Comparison of ENCODE assay signal across 8 cellular contexts in genomic region chr17:75763613-75764416, GRCh38. TPM values are rescaled to one million over a fixed set of nuclear protein-coding genes. Genes with fewer than 3 reads are reported as not detected.
A peak's percentile ranks its signal among the peaks of the same experiment; 100 is the strongest.
DNase-seq lines count a peak whose midpoint lies in the region; ATAC-seq and TF ChIP-seq lines count a peak whose summit lies in the region.

No MANE protein-coding gene starts in this region.

- ATAC-seq in GM21576 (IDR thresholded peaks at IDR 0.05; ENCODE audit: unreplicated experiment) = no peak

- H3K4me3 ChIP-seq in adipocyte (ENCODE audit: low read length) = peak overlapping the region; percentile 86
- peak overlapping the region; percentile 67 to 72 for H3K4me3 ChIP-seq in testis

- H3K9me3 ChIP-seq in adipocyte (ENCODE audit: control insufficient read depth, low read length) = no peaks in the 10 kb centered on the region
- H3K9me3 ChIP-seq in testis = no peaks in the 10 kb centered on the region

- H3K4me3 Mint-ChIP-seq in T-helper 2 cell treated with Interferon-gamma antibody and Interleukin-4, amounts not matched to agents 5 μg/mL and 100 μg/mL, for 36 hours = peak overlapping the region; percentile 81

- no peaks in the 10 kb centered on the region for H3K9me3 Mint-ChIP-seq in T-helper 2 cell treated with Interferon-gamma antibody and Interleukin-4, amounts not matched to agents 5 μg/mL and 100 μg/mL, for 36 hours

- 45 to 60% methylated on average over 5 to 8 of the region's 16 CpGs for WGBS in testis, 2 donors

- peak overlapping the region; percentile 88 for H3K9ac ChIP-seq in adipocyte (ENCODE audit: low read length)

- H3K27ac Mint-ChIP-seq in T-helper 2 cell treated with Interferon-gamma antibody and Interleukin-4, amounts not matched to agents 5 μg/mL and 100 μg/mL, for 36 hours = peak overlapping the region; percentile 70

- H3K4me1 ChIP-seq in adipocyte (ENCODE audit: control insufficient read depth, insufficient read depth, low read length) (peaks cover 10% of the 10 kb centered on the region), testis (peaks cover 21% of the 10 kb centered on the region)

- intact Hi-C loops in testis (cut with DNase I; ENCODE audit: low total_unique reads) = no loop called here

- H3K36me3 ChIP-seq in adipocyte (ENCODE audit: control insufficient read depth, insufficient read depth, low read length, severe bottlenecking) = no peaks in the 10 kb centered on the region
- H3K36me3 ChIP-seq in testis (ENCODE audit: low read depth, missing control alignments) = no peaks in the 10 kb centered on the region

- TF ChIP-seq POLR2A in testis (IDR thresholded peaks at IDR 0.05) = no peak

- DNase-seq in T-helper 2 cell treated with Interferon-gamma antibody and Interleukin-4, amounts not matched to agents 5 μg/mL and 100 μg/mL, for 36 hours (ENCODE audit: low spot score) = no peak
- DNase-seq in T-helper 2 cell = no peak
- no peak for DNase-seq in adipocyte (ENCODE audit: low read depth)
- peak; percentile 34 for DNase-seq in left kidney (ENCODE audit: low read depth, low spot score)
- DNase-seq in testis = no peak
- DNase-seq in OCI-M2 (lab: John Stamatoyannopoulos, UW; ENCODE audit: unreplicated experiment) = no peak
- DNase-seq in NCI-H345 treated with DMSO at 0.1 percent for 48 hours (lab: John Stamatoyannopoulos, UW; ENCODE audit: unreplicated experiment) = no peak

- H3K36me3 Mint-ChIP-seq in T-helper 2 cell treated with Interferon-gamma antibody and Interleukin-4, amounts not matched to agents 5 μg/mL and 100 μg/mL, for 36 hours (ENCODE audit: low read depth) = no peaks in the 10 kb centered on the region

- H3K27me3 ChIP-seq in adipocyte (replicated peaks; ENCODE audit: control insufficient read depth, insufficient read depth, low read length) (no peaks in the 10 kb centered on the region), testis (no peaks in the 10 kb centered on the region)

- no peak for TF ChIP-seq CTCF in testis (IDR thresholded peaks at IDR 0.05)

- peak overlapping the region; percentile 75 to 84 for H3K27ac ChIP-seq in testis

- no peaks in the 10 kb centered on the region for H3K27me3 Mint-ChIP-seq in T-helper 2 cell treated with Interferon-gamma antibody and Interleukin-4, amounts not matched to agents 5 μg/mL and 100 μg/mL, for 36 hours (ENCODE audit: low read depth)

- peaks cover 5% of the 10 kb centered on the region for H3K4me1 Mint-ChIP-seq in T-helper 2 cell treated with Interferon-gamma antibody and Interleukin-4, amounts not matched to agents 5 μg/mL and 100 μg/mL, for 36 hours (ENCODE audit: low read depth)

RNA-seq across cellular contexts. Expression of gene GALK1, which starts 1.2 kb away (rescaled TPM):
- 10 to 100 TPM; 31.9 to 50.7 TPM for total RNA-seq in testis
- polyA plus RNA-seq in testis (ENCODE audit: insufficient read depth, low read depth, low replicate concordance) = 32.1 TPM

RNA-seq across cellular contexts. Expression of gene UNK, which starts 20.8 kb away (rescaled TPM):
- total RNA-seq in testis = 10 to 100 TPM; 57.2 to 76.0 TPM
- 66.7 TPM for polyA plus RNA-seq in testis (ENCODE audit: insufficient read depth, low read depth, low replicate concordance)

RNA-seq across cellular contexts. Expression of gene ITGB4, which starts 42.6 kb away (rescaled TPM):
- total RNA-seq in testis = 10 to 100 TPM in 1 of 2 donors, 1 to 10 TPM in 1; 7.6 to 11.6 TPM
- polyA plus RNA-seq in testis (ENCODE audit: insufficient read depth, low read depth, low replicate concordance) = 16.4 TPM
